2 cellular contexts compared by ENCODE assay signal in the genomic region with DNA sequence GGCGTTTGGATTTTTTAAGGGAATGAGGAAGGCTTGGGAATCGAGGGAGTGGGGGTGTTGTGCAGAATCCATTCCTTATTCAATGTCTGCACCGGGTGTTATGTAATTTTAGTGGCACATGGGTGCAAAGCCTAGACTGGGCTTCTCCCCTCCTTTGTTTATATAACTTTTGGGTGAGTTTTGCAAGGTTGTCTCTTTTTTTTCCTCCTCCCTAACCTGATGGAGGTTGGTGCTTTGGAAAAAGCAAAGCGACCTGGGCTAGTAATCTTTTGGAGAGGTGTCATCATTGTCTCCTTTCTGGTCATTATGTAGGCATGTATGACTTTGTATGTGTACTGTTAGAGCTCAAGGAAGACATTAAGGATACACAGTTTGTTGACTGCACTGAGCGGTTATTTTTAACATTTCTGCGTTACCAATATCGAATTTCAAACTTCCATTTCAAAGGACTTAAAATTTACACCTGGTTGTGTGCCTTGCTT.
A peak's percentile ranks its signal among the peaks of the same experiment; 100 is the strongest.
TF ChIP-seq lines count a peak whose summit lies in the region.

No MANE protein-coding gene starts in this region.

TF ChIP-seq in IMR-90, 13 proteins besides CTCF, POLR2A, EP300 and RAD21:
- TF ChIP-seq, protein P1, sequence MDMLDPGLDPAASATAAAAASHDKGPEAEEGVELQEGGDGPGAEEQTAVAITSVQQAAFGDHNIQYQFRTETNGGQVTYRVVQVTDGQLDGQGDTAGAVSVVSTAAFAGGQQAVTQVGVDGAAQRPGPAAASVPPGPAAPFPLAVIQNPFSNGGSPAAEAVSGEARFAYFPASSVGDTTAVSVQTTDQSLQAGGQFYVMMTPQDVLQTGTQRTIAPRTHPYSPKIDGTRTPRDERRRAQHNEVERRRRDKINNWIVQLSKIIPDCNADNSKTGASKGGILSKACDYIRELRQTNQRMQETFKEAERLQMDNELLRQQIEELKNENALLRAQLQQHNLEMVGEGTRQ (IDR thresholded peaks at IDR 0.05; ENCODE audit: low read depth, low read length): no peak
- TF ChIP-seq NFE2L2 (IDR thresholded peaks at IDR 0.05; ENCODE audit: low read depth, low read length) (no peak), MAZ (IDR thresholded peaks at IDR 0.05; ENCODE audit: borderline replicate concordance, low read depth, low read length) (no peak), RCOR1 (IDR thresholded peaks at IDR 0.05; ENCODE audit: insufficient replicate concordance, low read length) (no peak), SMC3 (IDR thresholded peaks at IDR 0.05; ENCODE audit: low read depth, low read length) (no peak), BHLHE40 (IDR thresholded peaks at IDR 0.05; ENCODE audit: low read depth, low read length) (no peak), MXI1 (IDR thresholded peaks at IDR 0.05; ENCODE audit: borderline replicate concordance, low read depth, low read length) (no peak), FOS (IDR thresholded peaks at IDR 0.05; ENCODE audit: low read depth, low read length) (no peak), MAFK (IDR thresholded peaks at IDR 0.05; ENCODE audit: low read depth, low read length) (no peak), CHD1 (IDR thresholded peaks at IDR 0.05; ENCODE audit: low read depth, low read length) (no peak), RFX5 (IDR thresholded peaks at IDR 0.05; ENCODE audit: low read depth, low read length) (no peak), CEBPB (IDR thresholded peaks at IDR 0.05; ENCODE audit: low read depth, low read length) (no peak)
- TF ChIP-seq, protein P2, sequence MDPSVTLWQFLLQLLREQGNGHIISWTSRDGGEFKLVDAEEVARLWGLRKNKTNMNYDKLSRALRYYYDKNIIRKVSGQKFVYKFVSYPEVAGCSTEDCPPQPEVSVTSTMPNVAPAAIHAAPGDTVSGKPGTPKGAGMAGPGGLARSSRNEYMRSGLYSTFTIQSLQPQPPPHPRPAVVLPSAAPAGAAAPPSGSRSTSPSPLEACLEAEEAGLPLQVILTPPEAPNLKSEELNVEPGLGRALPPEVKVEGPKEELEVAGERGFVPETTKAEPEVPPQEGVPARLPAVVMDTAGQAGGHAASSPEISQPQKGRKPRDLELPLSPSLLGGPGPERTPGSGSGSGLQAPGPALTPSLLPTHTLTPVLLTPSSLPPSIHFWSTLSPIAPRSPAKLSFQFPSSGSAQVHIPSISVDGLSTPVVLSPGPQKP (IDR thresholded peaks at IDR 0.05; ENCODE audit: borderline replicate concordance, low read depth, low read length): no peak

TF ChIP-seq in GM12878, 131 proteins besides CTCF, POLR2A, EP300 and RAD21:
- TF ChIP-seq ZBED1 (IDR thresholded peaks at IDR 0.05; ENCODE audit: borderline replicate concordance) (0 out of 2 replicates have a peak, but pooled peaks have one; percentile 23), SREBF1 (IDR thresholded peaks at IDR 0.05; ENCODE audit: low read length) (no peak)
